10 cellular contexts compared by ENCODE assay signal in genomic region chr12:10540776-10541205, GRCh38. TPM values are rescaled to one million over a fixed set of nuclear protein-coding genes. Genes with fewer than 3 reads are reported as not detected.
A peak's percentile ranks its signal among the peaks of the same experiment; 100 is the strongest.
DNase-seq lines count a peak whose midpoint lies in the region; ATAC-seq lines count a peak whose summit lies in the region.
"Had no signal": no experiment of that assay in that cellular context is flagged by ENCODE, and none has a peak within 500 bp of the region (broad histone marks: within the 10 kb centered on the region; RNA-seq: fewer than 3 reads in every experiment).

No MANE protein-coding gene starts in this region.

- ATAC-seq in GM19351 (IDR thresholded peaks at IDR 0.05; ENCODE audit: unreplicated experiment) (peak; percentile 85), HG03066 (IDR thresholded peaks at IDR 0.05; ENCODE audit: low read depth, unreplicated experiment) (peak; percentile 93), aorta (ENCODE audit: low FRiP score) (no peak)
- ATAC-seq: heart right ventricle had no signal

- no peaks in the 10 kb centered on the region for H3K27me3 Mint-ChIP-seq in activated naive CD8-positive, alpha-beta T cell

- peak overlapping the region; percentile 95 for H3K27ac Mint-ChIP-seq in activated naive CD8-positive, alpha-beta T cell

- peak overlapping the region; percentile 71 for H2AFZ ChIP-seq in ACC112 (ENCODE audit: low read length, unreplicated experiment)

- WGBS in aorta, 2 donors: 74 to 81% methylated on average over 2 of the region's 2 CpGs

- DNase-seq in NCI-H82 (lab: John Stamatoyannopoulos, UW) (no peak), caudate nucleus (lab: John Stamatoyannopoulos, UW) (no peak), aorta (no peak)
- no peak for DNase-seq in stimulated activated CD4-positive, alpha-beta T cell treated with anti-CD3 and anti-CD28 coated beads, Interleukin-1b, Interleukin-23, amount 100 ng/mL, for 48 hours
- DNase-seq: COR-L47, heart right ventricle had no signal

- intact Hi-C loops in aorta (cut with DNase I): no loop called here

- peaks cover 61% of the 10 kb centered on the region for H3K4me1 Mint-ChIP-seq in activated naive CD8-positive, alpha-beta T cell (ENCODE audit: low read depth)

- H3K27me3 ChIP-seq in ACC112 (ENCODE audit: insufficient read depth, low read length) (no peaks in the 10 kb centered on the region), aorta (ENCODE audit: control insufficient read depth in 1 of 2, insufficient read depth in 2 of 2, low read length in 1 of 2) (no peaks in the 10 kb centered on the region)

- H3K4me3 Mint-ChIP-seq in activated naive CD8-positive, alpha-beta T cell: peak overlapping the region; percentile 58

- H3K79me2 ChIP-seq in ACC112 (ENCODE audit: control insufficient read depth, insufficient read depth, low read length, unreplicated experiment): no peaks in the 10 kb centered on the region

- H3K4me3 ChIP-seq in ACC112 (ENCODE audit: low read depth, low read length) (no peak overlapping the region), aorta (ENCODE audit: low read length in 2 of 2) (no peak overlapping the region)
- H3K4me3 ChIP-seq: heart right ventricle had no signal

- H3K36me3 ChIP-seq in ACC112 (ENCODE audit: insufficient read depth, low read length): no peaks in the 10 kb centered on the region
- H3K36me3 ChIP-seq in aorta (ENCODE audit: control insufficient read depth in 1 of 2, insufficient read depth in 2 of 2, low read length in 1 of 2): no peaks in the 10 kb centered on the region
- H3K36me3 ChIP-seq: heart right ventricle had no signal

- H3K4me1 ChIP-seq in ACC112 (ENCODE audit: control insufficient read depth, insufficient read depth, low read length, unreplicated experiment): peaks cover 11% of the 10 kb centered on the region
- H3K4me1 ChIP-seq in aorta (ENCODE audit: control insufficient read depth in 1 of 2, insufficient read depth in 2 of 2, low read length in 2 of 2): no peaks in the 10 kb centered on the region
- H3K4me1 ChIP-seq: heart right ventricle had no signal

- H3K9me3 ChIP-seq in aorta (ENCODE audit: control insufficient read depth, low read length): no peaks in the 10 kb centered on the region

- H3K9me3 Mint-ChIP-seq in activated naive CD8-positive, alpha-beta T cell (ENCODE audit: low read depth): peaks cover 6% of the 10 kb centered on the region

- H3K36me3 Mint-ChIP-seq in activated naive CD8-positive, alpha-beta T cell: peaks cover 13% of the 10 kb centered on the region

- peak overlapping the region; percentile 84 for H3K27ac ChIP-seq in ACC112 (ENCODE audit: low read depth, low read length)
- no peak overlapping the region for H3K27ac ChIP-seq in caudate nucleus (ENCODE audit: low read depth, low read length)
- no peak overlapping the region for H3K27ac ChIP-seq in aorta (ENCODE audit: low read depth in 1 of 2, low read length in 2 of 2)
- H3K27ac ChIP-seq: heart right ventricle had no signal

RNA-seq across cellular contexts. Expression of gene EIF2S3B, which starts 35.1 kb away (rescaled TPM):
- total RNA-seq in aorta: under 1 TPM; 0.45 to 0.69 TPM
- polyA plus RNA-seq in aorta: 1 to 10 TPM in 1 of 2 donors, under 1 TPM in 1; 0.59 to 2.5 TPM
